In genomic region chr14:105646175-105646574, GRCh38 we compare ENCODE assay signal across 23 cellular contexts.
DNase-seq lines count a peak whose midpoint lies in the region; ATAC-seq and TF ChIP-seq lines count a peak whose summit lies in the region.
"Had no signal": no experiment of that assay in that cellular context is flagged by ENCODE, and none has a peak within 500 bp of the region (broad histone marks: within the 10 kb centered on the region; RNA-seq: fewer than 3 reads in every experiment).

No MANE protein-coding gene starts in this region.

- H3K4me1 Mint-ChIP-seq in stimulated activated effector memory CD8-positive, alpha-beta T cell treated with anti-CD3 and anti-CD28 coated beads, Interleukin-12 subunit alpha, Interleukin-12 subunit beta, amount 100 ng/mL, for 72 hours: peaks cover 22% of the 10 kb centered on the region
- H3K4me1 Mint-ChIP-seq: activated CD4-positive, alpha-beta T cell treated with anti-CD3 and anti-CD28 coated beads, Interleukin-2, amount 10 ng/mL, durations not matched to agents 24 days and 14 days had no signal

- TF ChIP-seq CTCF in foreskin keratinocyte (conservative IDR thresholded peaks at IDR 0.05): no peak

- peak overlapping the region; percentile 64 for H3K27ac Mint-ChIP-seq in stimulated activated effector memory CD8-positive, alpha-beta T cell treated with anti-CD3 and anti-CD28 coated beads, Interleukin-12 subunit alpha, Interleukin-12 subunit beta, amount 100 ng/mL, for 72 hours
- H3K27ac Mint-ChIP-seq: activated CD4-positive, alpha-beta T cell treated with anti-CD3 and anti-CD28 coated beads, Interleukin-2, amount 10 ng/mL, durations not matched to agents 24 days and 14 days; naive thymus-derived CD4-positive, alpha-beta T cell; T-cell had no signal

- no peaks in the 10 kb centered on the region for H3K36me3 Mint-ChIP-seq in stimulated activated effector memory CD8-positive, alpha-beta T cell treated with anti-CD3 and anti-CD28 coated beads, Interleukin-12 subunit alpha, Interleukin-12 subunit beta, amount 100 ng/mL, for 72 hours
- H3K36me3 Mint-ChIP-seq: naive thymus-derived CD4-positive, alpha-beta T cell; T-cell had no signal

- no peaks in the 10 kb centered on the region for H3K4me1 ChIP-seq in foreskin keratinocyte
- H3K4me1 ChIP-seq: pancreas, uterus had no signal

- H3K9me3 Mint-ChIP-seq in stimulated activated effector memory CD8-positive, alpha-beta T cell treated with anti-CD3 and anti-CD28 coated beads, Interleukin-12 subunit alpha, Interleukin-12 subunit beta, amount 100 ng/mL, for 72 hours: no peaks in the 10 kb centered on the region
- H3K9me3 Mint-ChIP-seq: T-cell had no signal

- DNase-seq in activated effector memory CD4-positive, alpha-beta T cell treated with anti-CD3 and anti-CD28 coated beads, Interleukin-2, amount 50 U/mL, for 16 hours: peak; percentile 60
- DNase-seq in activated effector memory CD4-positive, alpha-beta T cell treated with Interleukin-2 at 50 U/mL for 16 hours: no peak
- DNase-seq in NCI-H1694 (lab: John Stamatoyannopoulos, UW) (peak; percentile 46), foreskin keratinocyte (no peak), superior temporal gyrus (ENCODE audit: extremely low spot score) (no peak)
- DNase-seq in stimulated activated effector memory CD8-positive, alpha-beta T cell treated with anti-CD3 and anti-CD28 coated beads, Interleukin-12 subunit alpha, Interleukin-12 subunit beta, amount 100 ng/mL, for 72 hours (ENCODE audit: low spot score in 2 of 2): no peak
- DNase-seq in activated CD4-positive, alpha-beta T cell treated with anti-CD3 and anti-CD28 coated beads for 48 hours: no peak
- DNase-seq: activated CD4-positive, alpha-beta T cell treated with anti-CD3 and anti-CD28 coated beads, Interleukin-2, amount 10 ng/mL, durations not matched to agents 24 days and 14 days; activated gamma-delta T cell treated with Interleukin-2 at 50 U/mL for 16 hours; amygdala; Calu3; GDM1; glutamatergic neuron; naive thymus-derived CD4-positive, alpha-beta T cell; NCI-H1092; NCI-H510A treated with DMSO at 0.1 percent for 48 hours; stimulated activated CD4-positive, alpha-beta T cell treated with anti-CD3 and anti-CD28 coated beads, Interleukin-2, amount 100 ng/mL, for 24 hours; uterus had no signal

- H3K4me3 Mint-ChIP-seq in stimulated activated effector memory CD8-positive, alpha-beta T cell treated with anti-CD3 and anti-CD28 coated beads, Interleukin-12 subunit alpha, Interleukin-12 subunit beta, amount 100 ng/mL, for 72 hours: peak overlapping the region; percentile 4
- H3K4me3 Mint-ChIP-seq: activated CD4-positive, alpha-beta T cell treated with anti-CD3 and anti-CD28 coated beads, Interleukin-2, amount 10 ng/mL, durations not matched to agents 24 days and 14 days; naive thymus-derived CD4-positive, alpha-beta T cell; T-cell had no signal

- no peak overlapping the region for H3K27ac ChIP-seq in foreskin keratinocyte
- H3K27ac ChIP-seq: BLaER1 treated with 17β-estradiol and CSF1 and Interleukin-3, amounts not matched to agents 10 nM and 100 nM; pancreas; RWPE1; uterus had no signal

- ATAC-seq in foreskin keratinocyte (peak; percentile 32), GM18517 (IDR thresholded peaks at IDR 0.05; ENCODE audit: unreplicated experiment) (no peak)
- peak; percentile 33 for ATAC-seq in stimulated activated effector memory CD8-positive, alpha-beta T cell treated with anti-CD3 and anti-CD28 coated beads, Interleukin-12 subunit alpha, Interleukin-12 subunit beta, amount 100 ng/mL, for 72 hours

- H3K27me3 ChIP-seq in foreskin keratinocyte: no peaks in the 10 kb centered on the region
- H3K27me3 ChIP-seq: BLaER1 treated with 17β-estradiol and CSF1 and Interleukin-3, amounts not matched to agents 10 nM and 100 nM; pancreas; uterus had no signal

Comparison
In these comparisons a context has a peak if more than half of its experiments do, and no peak if none do; other contexts are left out.
1. DNase-seq: peak in activated effector memory CD4-positive, alpha-beta T cell treated with anti-CD3 and anti-CD28 coated beads, Interleukin-2, amount 50 U/mL, for 16 hours (single experiment) and NCI-H1694 (single experiment); none in activated effector memory CD4-positive, alpha-beta T cell treated with Interleukin-2 at 50 U/mL for 16 hours (single experiment), foreskin keratinocyte (0 of 2), stimulated activated effector memory CD8-positive, alpha-beta T cell treated with anti-CD3 and anti-CD28 coated beads, Interleukin-12 subunit alpha, Interleukin-12 subunit beta, amount 100 ng/mL, for 72 hours (0 of 2), superior temporal gyrus (single experiment) and activated CD4-positive, alpha-beta T cell treated with anti-CD3 and anti-CD28 coated beads for 48 hours (single experiment).